ENCODE assay signal across 8 cellular contexts in genomic region chr3:142988221-142988620, GRCh38. TPM values are rescaled to one million over a fixed set of nuclear protein-coding genes. Genes with fewer than 3 reads are reported as not detected.
"Had no signal": no experiment of that assay in that cellular context is flagged by ENCODE, and none has a peak within 500 bp of the region (broad histone marks: within the 10 kb centered on the region; RNA-seq: fewer than 3 reads in every experiment).

No MANE protein-coding gene starts in this region.

RNA-seq across cellular contexts. Expression of gene PAQR9, which starts 24.7 kb away (rescaled TPM):
- total RNA-seq: activated B cell treated with CpG ODN at 0.5 μM for 24 hours; activated CD4-positive, alpha-beta T cell treated with anti-CD3 and anti-CD28 coated beads, Interleukin-2, amount 10 ng/mL, durations not matched to agents 24 days and 14 days; activated CD8-positive, alpha-beta memory T cell treated with anti-CD3 and anti-CD28 coated beads, Interleukin-2, amount 10 ng/mL, durations not matched to agents 7 days and 5 days; activated T-helper 1 cell treated with anti-CD3 and anti-CD28 coated beads, Interleukin-12 subunit alpha, Interleukin-12 subunit beta, Interleukin-2, Interleukin-4 antibody, amounts not matched to agents 30 ng/mL and 10 ng/mL and 1 ng/mL, durations not matched to agents 14 hours and 24 hours and 36 hours; aorta; bronchial epithelial cell; PC-9; T-cell had no signal
- polyA plus RNA-seq: aorta had no signal
